In the genomic region with DNA sequence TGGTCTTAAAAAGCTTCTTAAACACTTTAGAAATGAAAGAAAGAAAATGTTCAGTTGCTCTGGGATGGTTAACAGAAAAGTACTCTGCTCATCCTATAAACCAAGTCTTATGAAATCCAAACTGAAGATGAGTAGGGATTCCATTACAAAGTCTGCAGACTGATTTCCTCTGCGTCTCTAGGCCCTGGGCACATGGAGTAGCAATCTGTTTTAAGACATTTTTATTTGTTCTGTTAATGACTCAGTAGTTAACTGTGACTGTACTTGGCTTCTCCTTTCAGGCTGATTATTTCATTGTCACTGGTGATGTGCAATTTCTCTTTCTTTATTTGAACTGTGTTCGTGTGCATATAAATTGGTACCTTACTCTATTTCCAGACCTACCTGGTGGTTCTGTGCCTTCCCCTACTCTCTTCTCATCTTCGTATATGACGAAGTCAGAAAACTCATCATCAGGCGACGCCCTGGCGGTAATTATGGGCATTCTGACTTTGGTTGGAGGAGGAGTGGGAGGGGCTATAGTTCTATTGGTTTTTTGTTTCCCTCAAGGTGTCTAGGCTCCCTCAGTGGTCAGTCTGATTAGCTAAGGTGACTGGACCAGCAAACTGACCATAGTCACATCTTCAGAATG, we compare ENCODE assay signal across 15 cellular contexts. TPM values are rescaled to one million over a fixed set of nuclear protein-coding genes. Genes with fewer than 3 reads are reported as not detected.
DNase-seq lines count a peak whose midpoint lies in the region; ATAC-seq and TF ChIP-seq lines count a peak whose summit lies in the region.
"Had no signal": no experiment of that assay in that cellular context is flagged by ENCODE, and none has a peak within 500 bp of the region (broad histone marks: within the 10 kb centered on the region; RNA-seq: fewer than 3 reads in every experiment).

No MANE protein-coding gene starts in this region.

- TF ChIP-seq CTCF in HFFc6 (IDR thresholded peaks at IDR 0.05) (no peak), nephron progenitor cell (IDR thresholded peaks at IDR 0.05) (no peak), CD14-positive monocyte (IDR thresholded peaks at IDR 0.05) (no peak)

- CTCF ChIA-PET in activated naive CD4-positive, alpha-beta T cell treated with anti-CD3 and anti-CD28 coated beads, Interleukin-2, amount 10 ng/mL, durations not matched to agents 7 days and 5 days (lab: Charles Lee), result interaction anchor here (0.6 to 2.8 kb wide), 2 partner anchors 264 to 554 kb away, joined by 4 to 12 read pairs; no protein-coding TSS in a partner anchor

- H3K9me3 Mint-ChIP-seq in activated naive CD4-positive, alpha-beta T cell treated with anti-CD3 and anti-CD28 coated beads, Interleukin-2, amount 50 U/mL, for 72 hours, result no peaks in the 10 kb centered on the region
- no peaks in the 10 kb centered on the region for H3K9me3 Mint-ChIP-seq in activated naive CD4-positive, alpha-beta T cell treated with anti-CD3 and anti-CD28 coated beads, Interleukin-2, amount 10 ng/mL, durations not matched to agents 7 days and 5 days
- H3K9me3 Mint-ChIP-seq in HFFc6, result no peaks in the 10 kb centered on the region
- no peaks in the 10 kb centered on the region for H3K9me3 Mint-ChIP-seq in nephron progenitor cell
- peaks cover 0 to 2% (median 0%) of the 10 kb centered on the region in 7 donors for H3K9me3 Mint-ChIP-seq in CD14-positive monocyte

- H3K27ac ChIP-seq in cingulate gyrus (ENCODE audit: low read depth, low read length), result peak overlapping the region; percentile 41

- peak overlapping the region; percentile 50 to 78 for H3K27ac Mint-ChIP-seq in activated naive CD4-positive, alpha-beta T cell treated with anti-CD3 and anti-CD28 coated beads, Interleukin-2, amount 50 U/mL, for 72 hours
- no peak overlapping the region for H3K27ac Mint-ChIP-seq in activated naive CD4-positive, alpha-beta T cell treated with anti-CD3 and anti-CD28 coated beads, Interleukin-2, amount 10 ng/mL, durations not matched to agents 7 days and 5 days
- H3K27ac Mint-ChIP-seq in HFFc6 (peak overlapping the region; percentile 22; the same call in 1 of the 2 replicates), nephron progenitor cell (peak overlapping the region; percentile 95), CD14-positive monocyte (peak overlapping the region in 2 of 7 donors; percentile 16 to 54)

- H3K4me1 Mint-ChIP-seq in activated naive CD4-positive, alpha-beta T cell treated with anti-CD3 and anti-CD28 coated beads, Interleukin-2, amount 10 ng/mL, durations not matched to agents 7 days and 5 days, result peaks cover 18% of the 10 kb centered on the region
- H3K4me1 Mint-ChIP-seq in HFFc6 (ENCODE audit: low read depth) (peaks cover 11% of the 10 kb centered on the region; the same call in 1 of the 2 replicates), nephron progenitor cell (no peaks in the 10 kb centered on the region), CD14-positive monocyte (no peaks in the 10 kb centered on the region)

- H3K27me3 Mint-ChIP-seq in activated naive CD4-positive, alpha-beta T cell treated with anti-CD3 and anti-CD28 coated beads, Interleukin-2, amount 10 ng/mL, durations not matched to agents 7 days and 5 days, result no peaks in the 10 kb centered on the region
- no peaks in the 10 kb centered on the region; the same call in 1 of the 2 replicates for H3K27me3 Mint-ChIP-seq in HFFc6 (ENCODE audit: insufficient read depth)
- H3K27me3 Mint-ChIP-seq in nephron progenitor cell (ENCODE audit: low read depth, poor library complexity), result no peaks in the 10 kb centered on the region
- H3K27me3 Mint-ChIP-seq in CD14-positive monocyte (ENCODE audit: low read depth in 3 of 3), result no peaks in the 10 kb centered on the region

- no peak overlapping the region for H3K4me3 Mint-ChIP-seq in activated naive CD4-positive, alpha-beta T cell treated with anti-CD3 and anti-CD28 coated beads, Interleukin-2, amount 10 ng/mL, durations not matched to agents 7 days and 5 days
- H3K4me3 Mint-ChIP-seq in HFFc6, result no peak overlapping the region
- H3K4me3 Mint-ChIP-seq in nephron progenitor cell, result no peak overlapping the region
- no peak overlapping the region for H3K4me3 Mint-ChIP-seq in CD14-positive monocyte

- intact Hi-C loops in CD14-positive monocyte (cut with micrococcal nuclease), result no loop called here

- peaks cover 49 to 67% of the 10 kb centered on the region in 2 donors for H3K36me3 Mint-ChIP-seq in activated naive CD4-positive, alpha-beta T cell treated with anti-CD3 and anti-CD28 coated beads, Interleukin-2, amount 50 U/mL, for 72 hours
- H3K36me3 Mint-ChIP-seq in activated naive CD4-positive, alpha-beta T cell treated with anti-CD3 and anti-CD28 coated beads, Interleukin-2, amount 10 ng/mL, durations not matched to agents 7 days and 5 days, result peaks cover 90% of the 10 kb centered on the region
- peaks cover 65% of the 10 kb centered on the region for H3K36me3 Mint-ChIP-seq in HFFc6 (ENCODE audit: low read depth)
- H3K36me3 Mint-ChIP-seq in nephron progenitor cell (ENCODE audit: low read depth), result peaks cover 87% of the 10 kb centered on the region
- peaks cover 85 to 89% of the 10 kb centered on the region in 2 donors for H3K36me3 Mint-ChIP-seq in CD14-positive monocyte

- ATAC-seq in activated naive CD4-positive, alpha-beta T cell treated with anti-CD3 and anti-CD28 coated beads, Interleukin-2, amount 50 U/mL, for 72 hours, result no peak
- ATAC-seq in GM21717 (IDR thresholded peaks at IDR 0.05; ENCODE audit: unreplicated experiment), result no peak
- ATAC-seq: left cardiac atrium had no signal

- no peak for DNase-seq in activated naive CD4-positive, alpha-beta T cell treated with anti-CD3 and anti-CD28 coated beads, Interleukin-2, amount 50 U/mL, for 72 hours (ENCODE audit: low spot score in 2 of 2)
- DNase-seq in activated naive CD4-positive, alpha-beta T cell treated with anti-CD3 and anti-CD28 coated beads, Interleukin-2, amount 10 ng/mL, durations not matched to agents 7 days and 5 days, result no peak
- DNase-seq in HFFc6, result no peak
- no peak for DNase-seq in nephron progenitor cell
- no peak for DNase-seq in CD14-positive monocyte (ENCODE audit: low spot score)
- no peak for DNase-seq in NCI-H526 treated with DMSO at 0.1 percent for 48 hours (lab: John Stamatoyannopoulos, UW)
- DNase-seq: activated CD4-positive, alpha-beta T cell treated with anti-CD3 and anti-CD28 coated beads, Interleukin-2, amount 50 U/mL, for 48 hours; foreskin melanocyte; left cardiac atrium; midbrain; NCI-H1436 treated with DMSO at 0.1 percent for 48 hours; Peyer's patch; retina had no signal

RNA-seq across cellular contexts. Expression of a gene that starts 30.6 kb away (rescaled TPM):
- total RNA-seq in activated naive CD4-positive, alpha-beta T cell treated with anti-CD3 and anti-CD28 coated beads, Interleukin-2, amount 50 U/mL, for 72 hours, result 100 to 1,000 TPM; 220 to 337 TPM
- 100 to 1,000 TPM; 192 to 244 (median 222) TPM for total RNA-seq in HFFc6 (2021; fragmentation: NEBNext Ultra II Directional; extraction: Animal tissue kit (Norgen Biotek cat#: 25700))
- 10 to 100 TPM; 32.3 to 32.7 TPM for polyA plus RNA-seq in CD14-positive monocyte
